In genomic region chr19:37370386-37370879, GRCh38 we compare ENCODE assay signal across 8 cellular contexts. TPM values are rescaled to one million over a fixed set of nuclear protein-coding genes. Genes with fewer than 3 reads are reported as not detected.
DNase-seq lines count a peak whose midpoint lies in the region; ATAC-seq, FAIRE-seq and TF ChIP-seq lines count a peak whose summit lies in the region.
"Not testable (repeated sequence)": the region's sequence is repeated elsewhere in the genome, so short reads cannot be mapped to it uniquely, and the experiment has no call there.

No MANE protein-coding gene starts in this region.

- peak overlapping the region; percentile 94 for H2AFZ ChIP-seq in astrocyte (ENCODE audit: low read depth, low read length)

- peak overlapping the region; percentile 97 for H3K4me3 Mint-ChIP-seq in astrocyte (ENCODE audit: unreplicated experiment)
- peak overlapping the region; percentile 99 for H3K4me3 Mint-ChIP-seq in glutamatergic neuron (ENCODE audit: unreplicated experiment)
- peak overlapping the region; percentile 92 to 100 (median 98) for H3K4me3 Mint-ChIP-seq in naive thymus-derived CD4-positive, alpha-beta T cell

- TF ChIP-seq CTCF in GM06990 (IDR thresholded peaks at IDR 0.05; ENCODE audit: insufficient read depth, low read length, poor library complexity, severe bottlenecking); RWPE2 (IDR thresholded peaks at IDR 0.05; ENCODE audit: poor library complexity, severe bottlenecking); astrocyte (IDR thresholded peaks at IDR 0.05; ENCODE audit: insufficient read depth, low read depth, low read length); glutamatergic neuron (IDR thresholded peaks at IDR 0.05; ENCODE audit: partially characterized antibody, unreplicated experiment): not testable (repeated sequence)

- peak overlapping the region; percentile 95 for H3K4me2 ChIP-seq in astrocyte (ENCODE audit: low read length)

- FAIRE-seq in astrocyte (lab: Jason Lieb, UNC): not testable (repeated sequence)

- H3K79me2 ChIP-seq in astrocyte (ENCODE audit: insufficient read depth, low read length): peaks cover 11% of the 10 kb centered on the region

- H3K4me3 ChIP-seq in GM06990 (replicated peaks; ENCODE audit: low read depth, low read length) (peak overlapping the region; percentile 85), RWPE2 (ENCODE audit: severe bottlenecking) (peak overlapping the region; percentile 44), astrocyte (ENCODE audit: insufficient read depth, low read depth, low read length) (peak overlapping the region; percentile 80), subcutaneous abdominal adipose tissue (ENCODE audit: low read depth in 1 of 5, low read length in 5 of 5) (peak overlapping the region; percentile 87 to 99 (median 95))
- H3K4me3 ChIP-seq in naive thymus-derived CD4-positive, alpha-beta T cell (ENCODE audit: low read length): peak overlapping the region; percentile 85

- not testable (repeated sequence) for H3K27me3 Mint-ChIP-seq in astrocyte (ENCODE audit: low read depth, unreplicated experiment); glutamatergic neuron (ENCODE audit: unreplicated experiment); naive thymus-derived CD4-positive, alpha-beta T cell

- not testable (repeated sequence) for H3K9me3 Mint-ChIP-seq in astrocyte (ENCODE audit: unreplicated experiment); glutamatergic neuron (ENCODE audit: unreplicated experiment)
- H3K9me3 Mint-ChIP-seq in naive thymus-derived CD4-positive, alpha-beta T cell: peaks cover 0 to 33% (median 11%) of the 10 kb centered on the region in 11 donors

- POLR2A ChIA-PET in naive thymus-derived CD4-positive, alpha-beta T cell (lab: Charles Lee): interaction anchor here (0.7 to 2.2 kb wide), 24 partner anchors 11 to 1231 kb away, joined by 3 to 16 read pairs (median 4); partner anchors contain the start of genes CAPNS1, SIPA1L3, WDR87 and ZNF146

- H3K4me1 ChIP-seq in RWPE2 (ENCODE audit: insufficient read depth, poor library complexity, severe bottlenecking); astrocyte (ENCODE audit: insufficient read depth, low read length); naive thymus-derived CD4-positive, alpha-beta T cell (ENCODE audit: control insufficient read depth in 2 of 2, insufficient read depth in 2 of 2, low read length in 2 of 2): not testable (repeated sequence)
- H3K4me1 ChIP-seq in subcutaneous abdominal adipose tissue (ENCODE audit: control insufficient read depth in 5 of 5, insufficient read depth in 5 of 5, low read length in 5 of 5): peaks cover 0 to 14% (median 13%) of the 10 kb centered on the region in 5 donors

- not testable (repeated sequence) for DNase-seq in GM06990 (ENCODE audit: extremely low read depth, insufficient read length); RWPE2 (ENCODE audit: low spot score); astrocyte (ENCODE audit: low read depth); glutamatergic neuron; naive thymus-derived CD4-positive, alpha-beta T cell

- intact Hi-C loops in naive thymus-derived CD4-positive, alpha-beta T cell (cut with micrococcal nuclease): loop anchor here (1.0 to 10.0 kb wide), 7 partner anchors 53 to 842 kb away; partner anchors contain the start of genes SIPA1L3 (in 1 of the 2), WDR87 (in 1 of the 2), ZNF260 (in 1 of the 2) and ZNF345 (in 1 of the 2)

- peak overlapping the region; percentile 85 for H3K9ac ChIP-seq in astrocyte (ENCODE audit: low read length)
- peak overlapping the region in 4 of 5 donors; percentile 81 to 88 (median 86) for H3K9ac ChIP-seq in subcutaneous abdominal adipose tissue (ENCODE audit: low read length in 5 of 5)

- CTCF ChIA-PET in naive thymus-derived CD4-positive, alpha-beta T cell (lab: Charles Lee): not testable (repeated sequence)

- H3K27me3 ChIP-seq in GM06990 (replicated peaks; ENCODE audit: control insufficient read depth, insufficient read depth, low read length); RWPE2 (ENCODE audit: insufficient read depth, poor library complexity, severe bottlenecking); astrocyte (ENCODE audit: insufficient read depth, low read length); naive thymus-derived CD4-positive, alpha-beta T cell (ENCODE audit: control insufficient read depth in 2 of 2, insufficient read depth in 2 of 2, low read length in 2 of 2); subcutaneous abdominal adipose tissue (ENCODE audit: control insufficient read depth in 5 of 5, insufficient read depth in 4 of 5, low read length in 5 of 5): not testable (repeated sequence)

- ATAC-seq in GM21723 (IDR thresholded peaks at IDR 0.05; ENCODE audit: unreplicated experiment): peak; percentile 23
- ATAC-seq in HG03378 (IDR thresholded peaks at IDR 0.05; ENCODE audit: unreplicated experiment): peak; percentile 29
- peak; percentile 3 for ATAC-seq in RWPE2 (ENCODE audit: low read depth)
- ATAC-seq in naive thymus-derived CD4-positive, alpha-beta T cell: peak; percentile 55

- not testable (repeated sequence) for H3K36me3 Mint-ChIP-seq in astrocyte (ENCODE audit: low read depth, unreplicated experiment)
- H3K36me3 Mint-ChIP-seq in glutamatergic neuron (ENCODE audit: unreplicated experiment): peaks cover 20% of the 10 kb centered on the region
- peaks cover 5 to 18% (median 8%) of the 10 kb centered on the region in 5 donors for H3K36me3 Mint-ChIP-seq in naive thymus-derived CD4-positive, alpha-beta T cell

- H3K27ac ChIP-seq in RWPE2 (ENCODE audit: poor library complexity, severe bottlenecking): peak overlapping the region; percentile 23
- H3K27ac ChIP-seq in astrocyte (ENCODE audit: low read depth, low read length): peak overlapping the region; percentile 11
- H3K27ac ChIP-seq in naive thymus-derived CD4-positive, alpha-beta T cell (ENCODE audit: low read depth, low read length): peak overlapping the region; percentile 74
- H3K27ac ChIP-seq in subcutaneous abdominal adipose tissue (ENCODE audit: low read depth, low read length): peak overlapping the region; percentile 74

- not testable (repeated sequence) for H3K27ac Mint-ChIP-seq in astrocyte (ENCODE audit: unreplicated experiment)
- peak overlapping the region; percentile 91 for H3K27ac Mint-ChIP-seq in glutamatergic neuron (ENCODE audit: unreplicated experiment)
- H3K27ac Mint-ChIP-seq in naive thymus-derived CD4-positive, alpha-beta T cell: peak overlapping the region; percentile 87 to 99 (median 97)

- not testable (repeated sequence) for H3K9me3 ChIP-seq in RWPE2 (ENCODE audit: severe bottlenecking); astrocyte (ENCODE audit: insufficient read depth, low read depth, low read length)
- H3K9me3 ChIP-seq in naive thymus-derived CD4-positive, alpha-beta T cell (ENCODE audit: control insufficient read depth in 2 of 3, low read length in 3 of 3): peaks cover 0 to 23% (median 0%) of the 10 kb centered on the region in 3 experiments
- peaks cover under 1 to 21% (median 15%) of the 10 kb centered on the region in 5 donors for H3K9me3 ChIP-seq in subcutaneous abdominal adipose tissue (ENCODE audit: control insufficient read depth in 5 of 5, low read length in 5 of 5)

- not testable (repeated sequence) for H3K36me3 ChIP-seq in GM06990 (ENCODE audit: control insufficient read depth, insufficient read depth, low read length); RWPE2 (ENCODE audit: low read depth)
- peaks cover 11% of the 10 kb centered on the region for H3K36me3 ChIP-seq in astrocyte (ENCODE audit: insufficient read depth, low read length)
- H3K36me3 ChIP-seq in naive thymus-derived CD4-positive, alpha-beta T cell (ENCODE audit: control insufficient read depth in 2 of 3, insufficient read depth in 3 of 3, low read length in 3 of 3): peaks cover 0 to 14% (median 9%) of the 10 kb centered on the region in 3 experiments
- H3K36me3 ChIP-seq in subcutaneous abdominal adipose tissue (ENCODE audit: control insufficient read depth in 5 of 5, insufficient read depth in 5 of 5, low read length in 5 of 5): peaks cover 11 to 18% (median 13%) of the 10 kb centered on the region in 5 donors

- H4K20me1 ChIP-seq in astrocyte (ENCODE audit: insufficient read depth, low read length): not testable (repeated sequence)

- H3K4me1 Mint-ChIP-seq in astrocyte (ENCODE audit: low read depth, unreplicated experiment); glutamatergic neuron (ENCODE audit: low read depth, unreplicated experiment): not testable (repeated sequence)
- peaks cover 7 to 25% (median 17%) of the 10 kb centered on the region in 7 donors for H3K4me1 Mint-ChIP-seq in naive thymus-derived CD4-positive, alpha-beta T cell

RNA-seq across cellular contexts. Expression of gene ZNF527, which starts 0.5 kb away (rescaled TPM):
- total RNA-seq in astrocyte (3.7 and 4.5 TPM in 2 replicates), glutamatergic neuron (ENCODE audit: unreplicated experiment) (11.6 TPM)
- total RNA-seq in naive thymus-derived CD4-positive, alpha-beta T cell: 10 to 100 TPM in 3 of 5 experiments, 1 to 10 TPM in 2; 5.6 to 13.6 (median 13.2) TPM
- 10 to 100 TPM in 1 of 2 donors, 1 to 10 TPM in 1; 8.2 to 11.9 TPM for polyA plus RNA-seq in naive thymus-derived CD4-positive, alpha-beta T cell

Comparison
In these comparisons a context has a peak if more than half of its experiments do, and no peak if none do; other contexts are left out.
1. H3K4me3 ChIP-seq: peak in every context shown above with its lines; median percentile 95 in subcutaneous abdominal adipose tissue; 85 in GM06990; 85 in naive thymus-derived CD4-positive, alpha-beta T cell; 80 in astrocyte; 44 in RWPE2.
2. ATAC-seq: peak in every context shown above with its lines; median percentile 55 in naive thymus-derived CD4-positive, alpha-beta T cell; 29 in HG03378; 23 in GM21723; 3 in RWPE2.
3. H3K27ac ChIP-seq: peak in every context shown above with its lines; median percentile 74 in naive thymus-derived CD4-positive, alpha-beta T cell; 74 in subcutaneous abdominal adipose tissue; 23 in RWPE2; 11 in astrocyte.